In the genomic region with DNA sequence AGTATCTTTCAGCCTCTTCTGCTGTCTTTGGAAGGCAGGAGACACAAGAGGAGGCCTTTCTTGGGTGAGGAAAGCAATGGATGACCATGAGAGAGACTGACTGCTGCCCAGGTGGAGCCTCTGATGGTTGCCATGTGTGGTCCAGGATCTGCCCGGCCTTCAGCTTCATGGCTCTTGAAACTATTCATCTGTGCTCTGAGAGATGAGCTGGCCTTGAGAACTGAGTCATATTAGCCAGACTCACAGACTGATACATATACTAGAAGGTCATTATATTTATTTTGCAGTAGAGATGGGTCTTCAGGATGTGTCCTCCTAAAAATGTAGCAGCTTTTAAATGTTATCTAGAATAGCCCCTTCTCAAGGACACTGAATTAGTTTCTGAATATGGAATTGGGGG, we compare ENCODE assay signal across 21 cellular contexts. TPM values are rescaled to one million over a fixed set of nuclear protein-coding genes. Genes with fewer than 3 reads are reported as not detected.
DNase-seq lines count a peak whose midpoint lies in the region; ATAC-seq and TF ChIP-seq lines count a peak whose summit lies in the region.
"Had no signal": no experiment of that assay in that cellular context is flagged by ENCODE, and none has a peak within 500 bp of the region (broad histone marks: within the 10 kb centered on the region; RNA-seq: fewer than 3 reads in every experiment).

No MANE protein-coding gene starts in this region.

- no peak overlapping the region for H3K4me3 Mint-ChIP-seq in activated CD8-positive, alpha-beta memory T cell treated with anti-CD3 and anti-CD28 coated beads, Interleukin-2, amount 10 ng/mL, durations not matched to agents 7 days and 5 days
- no peak overlapping the region for H3K4me3 Mint-ChIP-seq in activated T-helper 1 cell treated with anti-CD3 and anti-CD28 coated beads, Interleukin-12 subunit alpha, Interleukin-12 subunit beta, Interleukin-2, Interleukin-4 antibody, amounts not matched to agents 30 ng/mL and 10 ng/mL and 1 ng/mL, durations not matched to agents 14 hours and 24 hours and 36 hours
- H3K4me3 Mint-ChIP-seq in nephron progenitor cell = no peak overlapping the region
- H3K4me3 Mint-ChIP-seq: dendritic cell treated with granulocyte-macrophage colony-stimulating factor and Interleukin-4, amounts not matched to agents 40 ng/mL and 50 ng/mL, for 4 days had no signal

- H3K27me3 Mint-ChIP-seq in activated CD8-positive, alpha-beta memory T cell treated with anti-CD3 and anti-CD28 coated beads, Interleukin-2, amount 10 ng/mL, durations not matched to agents 7 days and 5 days = no peaks in the 10 kb centered on the region
- H3K27me3 Mint-ChIP-seq in activated T-helper 1 cell treated with anti-CD3 and anti-CD28 coated beads, Interleukin-12 subunit alpha, Interleukin-12 subunit beta, Interleukin-2, Interleukin-4 antibody, amounts not matched to agents 30 ng/mL and 10 ng/mL and 1 ng/mL, durations not matched to agents 14 hours and 24 hours and 36 hours (ENCODE audit: insufficient read depth) = no peaks in the 10 kb centered on the region
- H3K27me3 Mint-ChIP-seq in nephron progenitor cell (ENCODE audit: low read depth, poor library complexity) = no peaks in the 10 kb centered on the region

- in situ Hi-C loops in GM13977 (cut with MboI; ENCODE audit: low pct_unique_long_range_greater_than_20kb, low sequenced_read_pairs, unreplicated experiment) = no loop called here

- no peak for DNase-seq in activated CD8-positive, alpha-beta memory T cell treated with anti-CD3 and anti-CD28 coated beads, Interleukin-2, amount 10 ng/mL, durations not matched to agents 7 days and 5 days
- no peak for DNase-seq in activated CD8-positive, alpha-beta memory T cell treated with anti-CD3 and anti-CD28 coated beads for 24 hours
- DNase-seq in GM13977 (ENCODE audit: low spot score) = peak; percentile 48
- DNase-seq in activated T-helper 1 cell treated with anti-CD3 and anti-CD28 coated beads, Interleukin-12 subunit alpha, Interleukin-12 subunit beta, Interleukin-2, Interleukin-4 antibody, amounts not matched to agents 30 ng/mL and 10 ng/mL and 1 ng/mL, durations not matched to agents 14 hours and 24 hours and 36 hours (ENCODE audit: low spot score) = no peak
- no peak for DNase-seq in nephron progenitor cell
- no peak for DNase-seq in SIG-M5 treated with dmso at 0.1 percent for 504 hours (lab: John Stamatoyannopoulos, UW; ENCODE audit: unreplicated experiment)
- DNase-seq: activated effector memory CD4-positive, alpha-beta T cell treated with anti-CD3 and anti-CD28 coated beads, Interleukin-2, amount 50 U/mL, for 16 hours; amniotic stem cell; Caco-2; GOT3; heart left ventricle; mesendoderm; NCI-H1417; NCI-H446; PC-9; right cardiac atrium; stimulated activated CD4-positive, alpha-beta T cell treated with anti-CD3 and anti-CD28 coated beads, Interleukin-12 subunit alpha, Interleukin-12 subunit beta, amount 100 ng/mL, for 4 hours; substantia nigra had no signal

- peaks cover 6% of the 10 kb centered on the region for H3K4me1 Mint-ChIP-seq in activated CD8-positive, alpha-beta memory T cell treated with anti-CD3 and anti-CD28 coated beads, Interleukin-2, amount 10 ng/mL, durations not matched to agents 7 days and 5 days
- peaks cover 37% of the 10 kb centered on the region for H3K4me1 Mint-ChIP-seq in activated T-helper 1 cell treated with anti-CD3 and anti-CD28 coated beads, Interleukin-12 subunit alpha, Interleukin-12 subunit beta, Interleukin-2, Interleukin-4 antibody, amounts not matched to agents 30 ng/mL and 10 ng/mL and 1 ng/mL, durations not matched to agents 14 hours and 24 hours and 36 hours (ENCODE audit: low read depth)
- peaks cover 39% of the 10 kb centered on the region for H3K4me1 Mint-ChIP-seq in nephron progenitor cell

- H3K27ac Mint-ChIP-seq in activated CD8-positive, alpha-beta memory T cell treated with anti-CD3 and anti-CD28 coated beads, Interleukin-2, amount 10 ng/mL, durations not matched to agents 7 days and 5 days = no peak overlapping the region
- H3K27ac Mint-ChIP-seq in activated T-helper 1 cell treated with anti-CD3 and anti-CD28 coated beads, Interleukin-12 subunit alpha, Interleukin-12 subunit beta, Interleukin-2, Interleukin-4 antibody, amounts not matched to agents 30 ng/mL and 10 ng/mL and 1 ng/mL, durations not matched to agents 14 hours and 24 hours and 36 hours = peak overlapping the region; percentile 62
- H3K27ac Mint-ChIP-seq in nephron progenitor cell = peak overlapping the region; percentile 23
- H3K27ac Mint-ChIP-seq: dendritic cell treated with granulocyte-macrophage colony-stimulating factor and Interleukin-4, amounts not matched to agents 40 ng/mL and 50 ng/mL, for 4 days had no signal

- intact Hi-C loops in activated T-helper 1 cell treated with anti-CD3 and anti-CD28 coated beads, Interleukin-12 subunit alpha, Interleukin-12 subunit beta, Interleukin-2, Interleukin-4 antibody, amounts not matched to agents 30 ng/mL and 10 ng/mL and 1 ng/mL, durations not matched to agents 14 hours and 24 hours and 36 hours (cut with micrococcal nuclease) = no loop called here

- H3K9me3 Mint-ChIP-seq in activated CD8-positive, alpha-beta memory T cell treated with anti-CD3 and anti-CD28 coated beads, Interleukin-2, amount 10 ng/mL, durations not matched to agents 7 days and 5 days (ENCODE audit: low read depth) = no peaks in the 10 kb centered on the region
- no peaks in the 10 kb centered on the region for H3K9me3 Mint-ChIP-seq in activated T-helper 1 cell treated with anti-CD3 and anti-CD28 coated beads, Interleukin-12 subunit alpha, Interleukin-12 subunit beta, Interleukin-2, Interleukin-4 antibody, amounts not matched to agents 30 ng/mL and 10 ng/mL and 1 ng/mL, durations not matched to agents 14 hours and 24 hours and 36 hours
- no peaks in the 10 kb centered on the region for H3K9me3 Mint-ChIP-seq in nephron progenitor cell
- H3K9me3 Mint-ChIP-seq: dendritic cell treated with granulocyte-macrophage colony-stimulating factor and Interleukin-4, amounts not matched to agents 40 ng/mL and 50 ng/mL, for 4 days had no signal

- ATAC-seq in activated CD8-positive, alpha-beta memory T cell treated with anti-CD3 and anti-CD28 coated beads, Interleukin-2, amount 10 ng/mL, durations not matched to agents 7 days and 5 days = peak; percentile 36
- no peak for ATAC-seq in GM19395 (IDR thresholded peaks at IDR 0.05; ENCODE audit: unreplicated experiment)
- no peak for ATAC-seq in HG02763 (IDR thresholded peaks at IDR 0.05; ENCODE audit: unreplicated experiment)
- ATAC-seq: right cardiac atrium had no signal

- TF ChIP-seq CTCF in GM13977 (IDR thresholded peaks at IDR 0.05; ENCODE audit: extremely low read depth, insufficient read depth, missing control alignments) (no peak), nephron progenitor cell (IDR thresholded peaks at IDR 0.05) (no peak)

- no peaks in the 10 kb centered on the region for H3K36me3 Mint-ChIP-seq in activated CD8-positive, alpha-beta memory T cell treated with anti-CD3 and anti-CD28 coated beads, Interleukin-2, amount 10 ng/mL, durations not matched to agents 7 days and 5 days
- peaks cover 12% of the 10 kb centered on the region for H3K36me3 Mint-ChIP-seq in activated T-helper 1 cell treated with anti-CD3 and anti-CD28 coated beads, Interleukin-12 subunit alpha, Interleukin-12 subunit beta, Interleukin-2, Interleukin-4 antibody, amounts not matched to agents 30 ng/mL and 10 ng/mL and 1 ng/mL, durations not matched to agents 14 hours and 24 hours and 36 hours (ENCODE audit: low read depth)
- H3K36me3 Mint-ChIP-seq in nephron progenitor cell (ENCODE audit: low read depth) = peaks cover 67% of the 10 kb centered on the region

- CTCF ChIA-PET in activated CD8-positive, alpha-beta memory T cell treated with anti-CD3 and anti-CD28 coated beads, Interleukin-2, amount 10 ng/mL, durations not matched to agents 7 days and 5 days (lab: Charles Lee) = no interaction called here

RNA-seq across cellular contexts. Expression of a gene that starts 33.7 kb away (rescaled TPM):
- 1 to 10 TPM in 1 of 2 experiments, under 1 TPM in 1; 0.38 to 4.6 TPM for total RNA-seq in activated CD8-positive, alpha-beta memory T cell treated with anti-CD3 and anti-CD28 coated beads, Interleukin-2, amount 10 ng/mL, durations not matched to agents 7 days and 5 days
- total RNA-seq in activated T-helper 1 cell treated with anti-CD3 and anti-CD28 coated beads, Interleukin-12 subunit alpha, Interleukin-12 subunit beta, Interleukin-2, Interleukin-4 antibody, amounts not matched to agents 30 ng/mL and 10 ng/mL and 1 ng/mL, durations not matched to agents 14 hours and 24 hours and 36 hours = 38.0 and 43.4 TPM in 2 replicates

RNA-seq across cellular contexts. Expression of a gene that starts 58.1 kb away (rescaled TPM):
- 1 to 10 TPM in 1 of 2 experiments, not detected in 1; 1.4 TPM for total RNA-seq in activated CD8-positive, alpha-beta memory T cell treated with anti-CD3 and anti-CD28 coated beads, Interleukin-2, amount 10 ng/mL, durations not matched to agents 7 days and 5 days
- total RNA-seq in activated T-helper 1 cell treated with anti-CD3 and anti-CD28 coated beads, Interleukin-12 subunit alpha, Interleukin-12 subunit beta, Interleukin-2, Interleukin-4 antibody, amounts not matched to agents 30 ng/mL and 10 ng/mL and 1 ng/mL, durations not matched to agents 14 hours and 24 hours and 36 hours = 0.80 and 1.0 TPM in 2 replicates
